Comparison of ENCODE assay signal across 10 cellular contexts in genomic region chr2:201024518-201024917, GRCh38.
"Had no signal": no experiment of that assay in that cellular context is flagged by ENCODE, and none has a peak within 500 bp of the region (broad histone marks: within the 10 kb centered on the region; RNA-seq: fewer than 3 reads in every experiment).

No MANE protein-coding gene starts in this region.

- H3K27ac ChIP-seq: GM23248 had no signal

- DNase-seq: GM23248, GOT3, H7, HFFc6, IMR-90, KG1 had no signal

- H3K9ac ChIP-seq: GM23248 had no signal

- H2AFZ ChIP-seq: GM23248 had no signal

- H3K36me3 ChIP-seq: HAP-1 had no signal

- H3K27ac Mint-ChIP-seq: HFFc6 had no signal

- H3K4me1 ChIP-seq: HAP-1 had no signal

- H3K4me3 Mint-ChIP-seq: HFFc6 had no signal

- FAIRE-seq: HTR-8/SVneo, K562 had no signal

- ATAC-seq: HCT116, K562 had no signal

- H3K4me3 ChIP-seq: GM23248, HAP-1, K562 had no signal
